Comparison of ENCODE assay signal across 27 cellular contexts in genomic region chr5:9099681-9100080, GRCh38.
DNase-seq lines count a peak whose midpoint lies in the region; ATAC-seq, FAIRE-seq and TF ChIP-seq lines count a peak whose summit lies in the region.
"Had no signal": no experiment of that assay in that cellular context is flagged by ENCODE, and none has a peak within 500 bp of the region (broad histone marks: within the 10 kb centered on the region; RNA-seq: fewer than 3 reads in every experiment).

No MANE protein-coding gene starts in this region.

- H3K18ac ChIP-seq in mesenchymal stem cell (ENCODE audit: low read depth in 1 of 2, low read length in 2 of 2) = no peak overlapping the region

- no peak overlapping the region for H4K91ac ChIP-seq in mesenchymal stem cell (ENCODE audit: low read length)

- no peak overlapping the region for H2BK120ac ChIP-seq in mesenchymal stem cell (ENCODE audit: low read depth, low read length)

- no peak overlapping the region for H3K9ac ChIP-seq in mesenchymal stem cell (ENCODE audit: low read length)

- no peaks in the 10 kb centered on the region for H3K79me1 ChIP-seq in mesenchymal stem cell (replicated peaks; ENCODE audit: low read length, poor library complexity, severe bottlenecking)

- H2BK5ac ChIP-seq in mesenchymal stem cell (ENCODE audit: low read depth, low read length, poor library complexity, severe bottlenecking) = no peak overlapping the region

- H3K36me3 ChIP-seq in mesenchymal stem cell (ENCODE audit: control insufficient read depth in 1 of 2, insufficient read depth in 2 of 2, low read depth in 1 of 2, low read length in 2 of 2) (peaks cover 0 to 4% of the 10 kb centered on the region in 2 experiments), testis (ENCODE audit: low read depth, missing control alignments) (no peaks in the 10 kb centered on the region)
- H3K36me3 ChIP-seq: SJCRH30, spleen, upper lobe of left lung had no signal

- TF ChIP-seq POLR2A in GM12891 (IDR thresholded peaks at IDR 0.05; ENCODE audit: low read depth, low read length) = no peak
- no peak for TF ChIP-seq POLR2A in testis (IDR thresholded peaks at IDR 0.05)

- peak overlapping the region; percentile 76 for H2AK5ac ChIP-seq in mesenchymal stem cell (ENCODE audit: low read length, severe bottlenecking)

- no peak overlapping the region for H2BK12ac ChIP-seq in mesenchymal stem cell (ENCODE audit: low read length in 2 of 2)

- H3K23ac ChIP-seq in mesenchymal stem cell (ENCODE audit: low read length in 2 of 2) = no peak overlapping the region

- H3K4ac ChIP-seq in mesenchymal stem cell (ENCODE audit: low read depth in 1 of 2, low read length in 2 of 2) = no peak overlapping the region

- H3K27ac ChIP-seq in C4-2B (no peak overlapping the region), mesenchymal stem cell (ENCODE audit: low read length, poor library complexity, severe bottlenecking) (no peak overlapping the region), testis (no peak overlapping the region)
- H3K27ac ChIP-seq: HL-60, SJCRH30, spleen, upper lobe of left lung had no signal

- TF ChIP-seq CTCF in C4-2B (conservative IDR thresholded peaks at IDR 0.05) = peak; percentile 6; the same call in 1 of the 2 replicates
- peak; percentile 3 for TF ChIP-seq CTCF in choroid plexus epithelial cell (conservative IDR thresholded peaks at IDR 0.05; ENCODE audit: low read depth, low read length)
- TF ChIP-seq CTCF in testis (IDR thresholded peaks at IDR 0.05) = no peak

- no peak overlapping the region for H3K4me2 ChIP-seq in mesenchymal stem cell (ENCODE audit: low read length, poor library complexity, severe bottlenecking)

- intact Hi-C loops in testis (cut with DNase I; ENCODE audit: low total_unique reads) = no loop called here

- H3K4me3 ChIP-seq in choroid plexus epithelial cell (ENCODE audit: low read depth, low read length) (no peak overlapping the region), mesenchymal stem cell (ENCODE audit: insufficient read depth in 1 of 2, low read depth in 1 of 2, low read length in 2 of 2) (no peak overlapping the region), testis (no peak overlapping the region)
- H3K4me3 ChIP-seq: SJCRH30, spleen, upper lobe of left lung had no signal

- DNase-seq in M059J (ENCODE audit: low read depth) (peak; percentile 11), choroid plexus epithelial cell (ENCODE audit: low read depth) (no peak), mesenchymal stem cell (no peak), GM12891 (ENCODE audit: insufficient read length, low spot score) (no peak), testis (no peak)
- DNase-seq: activated CD4-positive, alpha-beta memory T cell treated with anti-CD3 and anti-CD28 coated beads, Interleukin-2, amount 10 ng/mL, durations not matched to agents 7 days and 5 days; activated CD4-positive, CD25-positive, alpha-beta regulatory T cell treated with anti-CD3 and anti-CD28 coated beads, Interleukin-2, amount 50 U/mL, for 72 hours; activated naive CD8-positive, alpha-beta T cell treated with anti-CD3 and anti-CD28 coated beads for 36 hours; central memory CD4-positive, alpha-beta T cell; Karpas-422; left ventricle myocardium superior; midbrain; natural killer cell; NCI-H187 treated with DMSO at 0.1 percent for 48 hours; right cardiac atrium; SJCRH30; spleen; T-helper 1 cell; upper lobe of left lung had no signal

- H3K14ac ChIP-seq in mesenchymal stem cell (ENCODE audit: low read length in 2 of 2) = no peak overlapping the region

- FAIRE-seq in GM12891 (lab: Jason Lieb, UNC) = no peak
- FAIRE-seq: astrocyte, endometrium, GM18507, islet of Langerhans had no signal

- H3K9me3 ChIP-seq in mesenchymal stem cell (ENCODE audit: control insufficient read depth, low read length) = no peaks in the 10 kb centered on the region
- H3K9me3 ChIP-seq in testis = no peaks in the 10 kb centered on the region
- H3K9me3 ChIP-seq: SJCRH30, spleen, upper lobe of left lung had no signal

- 89% methylated on average over 2 of the region's 2 CpGs for WGBS in mesenchymal stem cell
- WGBS in testis, 2 donors = 65 to 80% methylated on average over 1 to 2 of the region's 2 CpGs

- H3K27me3 ChIP-seq in mesenchymal stem cell (ENCODE audit: control insufficient read depth in 1 of 2, insufficient read depth in 1 of 2, low read length in 2 of 2) (no peaks in the 10 kb centered on the region), testis (no peaks in the 10 kb centered on the region)
- H3K27me3 ChIP-seq: SJCRH30, spleen, upper lobe of left lung had no signal

- H3K4me1 ChIP-seq in mesenchymal stem cell (ENCODE audit: control insufficient read depth, insufficient read depth, low read depth, low read length) (peaks cover 2% of the 10 kb centered on the region), testis (no peaks in the 10 kb centered on the region)
- H3K4me1 ChIP-seq: SJCRH30, spleen had no signal

- H4K8ac ChIP-seq in mesenchymal stem cell (ENCODE audit: low read length) = no peak overlapping the region

- no peak overlapping the region for H2AFZ ChIP-seq in mesenchymal stem cell (ENCODE audit: low read depth, low read length)

- ATAC-seq in GM21381 (IDR thresholded peaks at IDR 0.05; ENCODE audit: unreplicated experiment) (no peak), HG02642 (IDR thresholded peaks at IDR 0.05; ENCODE audit: poor library complexity, unreplicated experiment) (no peak)
- ATAC-seq: left ventricle myocardium superior, natural killer cell, right cardiac atrium had no signal

- H2BK15ac ChIP-seq in mesenchymal stem cell (ENCODE audit: low read depth, poor library complexity, severe bottlenecking) = no peak overlapping the region

TF ChIP-seq in GM12891, 5 proteins besides CTCF, POLR2A, EP300 and RAD21:
- no peak for TF ChIP-seq SPI1 (IDR thresholded peaks at IDR 0.05; ENCODE audit: low read depth, low read length)
- TF ChIP-seq PAX5 (IDR thresholded peaks at IDR 0.05; ENCODE audit: insufficient read depth, low read length, severe bottlenecking) = no peak
- no peak for TF ChIP-seq POU2F2 (IDR thresholded peaks at IDR 0.05; ENCODE audit: low read depth, low read length)
- no peak for TF ChIP-seq POLR2AphosphoS5 (IDR thresholded peaks at IDR 0.05; ENCODE audit: low read depth, low read length)
- no peak for TF ChIP-seq TAF1 (IDR thresholded peaks at IDR 0.05; ENCODE audit: low read depth, low read length)

Comparison
In these comparisons a context has a peak if more than half of its experiments do, and no peak if none do; other contexts are left out.
1. CTCF ChIP-seq: peak in C4-2B (single experiment) and choroid plexus epithelial cell (single experiment); none in testis (0 of 3).